In genomic region chr4:173609158-173609557, GRCh38 we compare ENCODE assay signal across 18 cellular contexts.
DNase-seq lines count a peak whose midpoint lies in the region; ATAC-seq, FAIRE-seq and TF ChIP-seq lines count a peak whose summit lies in the region.
"Had no signal": no experiment of that assay in that cellular context is flagged by ENCODE, and none has a peak within 500 bp of the region (broad histone marks: within the 10 kb centered on the region; RNA-seq: fewer than 3 reads in every experiment).

No MANE protein-coding gene starts in this region.

- no peak overlapping the region for H4K91ac ChIP-seq in H1 (replicated peaks; ENCODE audit: insufficient read length, low read length)

- FAIRE-seq in A549 (lab: Jason Lieb, UNC) = no peak
- no peak for FAIRE-seq in H1 (lab: Jason Lieb, UNC)

- TF ChIP-seq RAD21 in A549 (conservative IDR thresholded peaks at IDR 0.05 in 1 of 2, IDR thresholded peaks at IDR 0.05 in 1 of 2) (no peak), H1 (IDR thresholded peaks at IDR 0.05 in 1 of 2, conservative IDR thresholded peaks at IDR 0.05 in 1 of 2; ENCODE audit: low read depth in 2 of 2, low read length in 2 of 2) (no peak)

- H3K4ac ChIP-seq in H1 (replicated peaks; ENCODE audit: insufficient read length, low read depth, low read length) = no peak overlapping the region

- no peaks in the 10 kb centered on the region for H3K27me3 Mint-ChIP-seq in mesothelial cell of epicardium (ENCODE audit: low read depth)

- 0 out of 2 replicates have a peak overlapping the region, but pooled peaks have one; percentile 97 for H2AFZ ChIP-seq in H1 (ENCODE audit: low read length)

- no peak for TF ChIP-seq CTCF in A549 (IDR thresholded peaks at IDR 0.05)
- TF ChIP-seq CTCF in H1 (IDR thresholded peaks at IDR 0.05; ENCODE audit: control extremely low read depth in 1 of 3, insufficient read depth in 1 of 3, low read depth in 1 of 3, low read length in 3 of 3) = no peak
- no peak for TF ChIP-seq CTCF in mesothelial cell of epicardium (IDR thresholded peaks at IDR 0.05; ENCODE audit: unreplicated experiment)

- no peaks in the 10 kb centered on the region for H3K4me1 ChIP-seq in A549
- peaks cover 8% of the 10 kb centered on the region for H3K4me1 ChIP-seq in HUES48 (ENCODE audit: control insufficient read depth, insufficient read depth, low read length)
- no peaks in the 10 kb centered on the region; a peak in 1 of 7 replicates for H3K4me1 ChIP-seq in H1 (replicated peaks in 1 of 4; ENCODE audit: control insufficient read depth in 3 of 4, insufficient read depth in 4 of 4, low read length in 3 of 4)

- H3K27me3 ChIP-seq in HUES48 (ENCODE audit: control insufficient read depth, insufficient read depth, low read length) = no peaks in the 10 kb centered on the region
- no peaks in the 10 kb centered on the region for H3K27me3 ChIP-seq in H1 (replicated peaks in 1 of 4; ENCODE audit: control insufficient read depth in 3 of 4, extremely low read depth in 1 of 4, insufficient read depth in 3 of 4, low read length in 3 of 4)

- no peaks in the 10 kb centered on the region for H3K79me1 ChIP-seq in H1 (ENCODE audit: low read depth, low read length)

- DNase-seq in A549 (ENCODE audit: low read depth in 1 of 2, low spot score in 1 of 2) = no peak
- DNase-seq in H1 (ENCODE audit: low read depth in 1 of 2, low spot score in 2 of 2) = no peak
- DNase-seq in mesothelial cell of epicardium (ENCODE audit: low spot score in 2 of 2, unreplicated experiment in 2 of 2) = no peak
- DNase-seq in ACHN = no peak
- DNase-seq in HT-29 (ENCODE audit: low spot score) = no peak
- no peak for DNase-seq in NCI-H1092 (lab: John Stamatoyannopoulos, UW)
- DNase-seq: 8988T, HCEC 1CT, KG1, NCI-H1048, NCI-H2107, NCI-H226, NCI-H524 treated with DMSO at 0.1 percent for 48 hours had no signal

- peaks cover 2% of the 10 kb centered on the region for H3K36me3 Mint-ChIP-seq in mesothelial cell of epicardium

- H4K5ac ChIP-seq in H1 (ENCODE audit: insufficient read length, low read depth, low read length) = no peak overlapping the region

- no peak overlapping the region for H3K56ac ChIP-seq in H1 (replicated peaks; ENCODE audit: insufficient read length, low read depth, low read length)

- no peaks in the 10 kb centered on the region for H4K20me1 ChIP-seq in H1 (replicated peaks in 1 of 2; ENCODE audit: control insufficient read depth in 1 of 2, insufficient read depth in 2 of 2, low read length in 2 of 2)

- TF ChIP-seq POLR2A in A549 (IDR thresholded peaks at IDR 0.05; ENCODE audit: low read length) (no peak), H1 (IDR thresholded peaks at IDR 0.05; ENCODE audit: control extremely low read depth in 1 of 2, low read depth in 2 of 2, low read length in 2 of 2) (no peak)

- in situ Hi-C loops in ACHN (cut with HindIII; ENCODE audit: low pct_ligation_motif_present, low pct_unique_long_range_greater_than_20kb, low sequenced_read_pairs) = no loop called here

- H3K18ac ChIP-seq in H1 (ENCODE audit: extremely low read depth, low read length) = no peak overlapping the region

- ATAC-seq in A549 = peak; percentile 50 to 70; a peak in 4 of 6 replicates
- no peak for ATAC-seq in GM18873 (IDR thresholded peaks at IDR 0.05; ENCODE audit: low FRiP score, unreplicated experiment)

- H3K4me1 Mint-ChIP-seq in mesothelial cell of epicardium = no peaks in the 10 kb centered on the region

- H3K27ac ChIP-seq in A549 (peak overlapping the region; percentile 77 to 85), HUES48 (ENCODE audit: low read depth, low read length) (peak overlapping the region; percentile 28), H1 (ENCODE audit: low read depth, low read length) (no peak overlapping the region)
- H3K27ac ChIP-seq: C4-2B, HL-60, RWPE1 had no signal

- H3K9me3 Mint-ChIP-seq in mesothelial cell of epicardium = peaks cover 14% of the 10 kb centered on the region

- 0% methylated on average over 2 of the region's 2 CpGs for WGBS in A549 (ENCODE audit: missing lambda C conversion rate)
- 89% methylated on average over 2 of the region's 2 CpGs; no CpG with 5 or more reads in 1 of the 2 experiments for WGBS in H1 (ENCODE audit: extremely low coverage in 1 of 2, insufficient coverage in 1 of 2, insufficient read length in 1 of 2, insufficient replicate concordance in 2 of 2, low coverage in 1 of 2, low lambda C conversion rate in 2 of 2, missing lambda C conversion rate in 1 of 2), 2 experiments

- 0 out of 2 replicates have a peak overlapping the region, but pooled peaks have one; percentile 37 for H2BK5ac ChIP-seq in H1 (ENCODE audit: low read depth, low read length)

- no peak overlapping the region for H3K27ac Mint-ChIP-seq in mesothelial cell of epicardium

- POLR2A ChIA-PET in A549 (lab: Yijun Ruan, JAX) = interaction anchor here (0.7 to 1.0 kb wide), 2 partner anchors 41 to 275 kb away, joined by 3 read pairs; partner anchors contain the start of gene HMGB2
- POLR2A ChIA-PET in H1 (lab: Charles Lee; ENCODE audit: partially characterized antibody) = interaction anchor here (1.1 to 1.3 kb wide), 4 partner anchors 10 to 59 kb away, joined by 3 read pairs; no protein-coding TSS in a partner anchor

- H3K4me3 ChIP-seq in A549 (peak overlapping the region; percentile 54), HUES48 (ENCODE audit: low read depth, low read length) (peak overlapping the region; percentile 68), H1 (ENCODE audit: extremely low read depth in 1 of 4, insufficient read depth in 2 of 4, low read depth in 3 of 4, low read length in 4 of 4) (peak overlapping the region; percentile 26 to 55 (median 42); a peak in 5 of 8 replicates)

- H2BK20ac ChIP-seq in H1 (ENCODE audit: low read length) = no peak overlapping the region

- H2BK12ac ChIP-seq in H1 (ENCODE audit: low read depth, low read length) = no peak overlapping the region

- H4K8ac ChIP-seq in H1 (ENCODE audit: extremely low read depth, insufficient read depth, low read length) = peak overlapping the region; percentile 93; the same call in 1 of the 2 replicates

- no peaks in the 10 kb centered on the region for H3K23me2 ChIP-seq in H1 (ENCODE audit: low read depth, low read length)

- H3K9ac ChIP-seq in HUES48 (ENCODE audit: low read depth, low read length) (peak overlapping the region; percentile 41), H1 (replicated peaks in 1 of 4; ENCODE audit: extremely low read depth in 1 of 4, low read depth in 3 of 4, low read length in 3 of 4) (peak overlapping the region in 1 of 4 experiments; percentile 66; a peak in 2 of 7 replicates)

- no peak overlapping the region for H3K23ac ChIP-seq in H1 (ENCODE audit: insufficient read length)

- H3K4me2 ChIP-seq in A549 = peak overlapping the region; percentile 72
- peak overlapping the region; percentile 74 to 77; a peak in 3 of 4 replicates for H3K4me2 ChIP-seq in H1 (ENCODE audit: insufficient read depth in 1 of 2, low read depth in 2 of 2, low read length in 2 of 2)

- H2BK15ac ChIP-seq in H1 (ENCODE audit: low read length) = no peak overlapping the region

- H3K79me2 ChIP-seq in H1 (ENCODE audit: control insufficient read depth in 1 of 2, insufficient read depth in 2 of 2, low read length in 2 of 2) = no peaks in the 10 kb centered on the region

- peak overlapping the region; percentile 64 for H3K4me3 Mint-ChIP-seq in mesothelial cell of epicardium

- H3K36me3 ChIP-seq in HUES48 (ENCODE audit: control insufficient read depth, insufficient read depth, low read length) = no peaks in the 10 kb centered on the region
- H3K36me3 ChIP-seq in H1 (ENCODE audit: control insufficient read depth in 2 of 4, insufficient read depth in 4 of 4, low read length in 3 of 4) = no peaks in the 10 kb centered on the region

- H3K9me3 ChIP-seq in A549 (no peaks in the 10 kb centered on the region), HUES48 (ENCODE audit: control insufficient read depth, insufficient read depth, low read length) (no peaks in the 10 kb centered on the region), H1 (ENCODE audit: insufficient read depth in 2 of 2, low read depth in 1 of 2, low read length in 1 of 2) (no peaks in the 10 kb centered on the region)

- no peak overlapping the region for H3K14ac ChIP-seq in H1 (ENCODE audit: insufficient read length)

- no peak overlapping the region for H2BK120ac ChIP-seq in H1 (replicated peaks; ENCODE audit: low read depth, low read length)

- TF ChIP-seq EP300 in A549 (IDR thresholded peaks at IDR 0.05) (no peak), H1 (IDR thresholded peaks at IDR 0.05; ENCODE audit: borderline replicate concordance in 1 of 2, low read depth in 2 of 2, low read length in 2 of 2) (no peak)

- H2AK5ac ChIP-seq in H1 (ENCODE audit: low read depth, low read length) = no peak overlapping the region

- CTCF ChIA-PET in A549 (lab: Yijun Ruan, JAX) = interaction anchor here (0.9 kb wide), 1 partner anchor 115 kb away, joined by 3 read pairs; no protein-coding TSS in a partner anchor
- CTCF ChIA-PET in H1 (lab: Charles Lee; ENCODE audit: partially characterized antibody) = interaction anchor here (0.6 to 1.7 kb wide), 5 partner anchors 9 to 115 kb away, joined by 3 to 5 read pairs (median 3); no protein-coding TSS in a partner anchor

TF ChIP-seq in A549, 52 proteins besides CTCF, POLR2A, EP300 and RAD21 (continues in another document):
- TF ChIP-seq MYC (IDR thresholded peaks at IDR 0.05; ENCODE audit: borderline replicate concordance, low read length) (no peak), HDAC2 (IDR thresholded peaks at IDR 0.05) (no peak), HES2 (IDR thresholded peaks at IDR 0.05) (no peak), KDM1A (IDR thresholded peaks at IDR 0.05; ENCODE audit: low read depth) (no peak), ESRRA (IDR thresholded peaks at IDR 0.05; ENCODE audit: borderline replicate concordance, low read length) (no peak)
